In genomic region chr22:45802074-45802473, GRCh38 we compare ENCODE assay signal across 34 cellular contexts.
"Had no signal": no experiment of that assay in that cellular context is flagged by ENCODE, and none has a peak within 500 bp of the region (broad histone marks: within the 10 kb centered on the region; RNA-seq: fewer than 3 reads in every experiment).

No MANE protein-coding gene starts in this region.

- H3K36me3 ChIP-seq: gastrocnemius medialis, WERI-Rb-1 had no signal

- H3K9me3 ChIP-seq: esophagus muscularis mucosa, gastrocnemius medialis had no signal

- DNase-seq: activated B cell treated with CpG ODN at 0.5 μM for 24 hours; activated CD4-positive, alpha-beta T cell treated with anti-CD3 and anti-CD28 coated beads for 48 hours; activated CD4-positive, alpha-beta T cell treated with anti-CD3 and anti-CD28 coated beads, Interleukin-2, amount 50 U/mL, for 1 hour; activated CD4-positive, alpha-beta T cell treated with anti-CD3 and anti-CD28 coated beads, Interleukin-2, amount 50 U/mL, for 48 hours; activated CD8-positive, alpha-beta memory T cell treated with anti-CD3 and anti-CD28 coated beads for 24 hours; activated CD8-positive, alpha-beta T cell treated with anti-CD3 and anti-CD28 coated beads for 36 hours; activated effector memory CD4-positive, alpha-beta T cell treated with Interleukin-2 at 50 U/mL for 16 hours; activated gamma-delta T cell treated with Interleukin-2 at 50 U/mL for 16 hours; activated naive CD4-positive, alpha-beta T cell treated with anti-CD3 and anti-CD28 coated beads, Interleukin-2, amount 50 U/mL, for 16 hours; activated naive CD4-positive, alpha-beta T cell treated with Interleukin-2 at 50 U/mL for 16 hours; activated T-cell treated with anti-CD3 and anti-CD28 coated beads, Interleukin-2, amount 50 U/mL, for 4 hours; amniotic stem cell; anterior cingulate cortex; brain microvascular endothelial cell; caudate nucleus; cortex of kidney; dermis blood vessel endothelial cell; effector CD8-positive, alpha-beta T cell; erythroblast; foreskin keratinocyte; gastrocnemius medialis; glutamatergic neuron; heart left ventricle; T-helper 1 cell; T-helper 17 cell; T1000; WERI-Rb-1 had no signal

- ATAC-seq: activated CD4-positive, CD25-positive, alpha-beta regulatory T cell treated with anti-CD3 and anti-CD28 coated beads, Interleukin-2, amount 50 U/mL, for 24 hours; activated CD8-positive, alpha-beta T cell treated with anti-CD3 and anti-CD28 coated beads for 36 hours; activated T-cell treated with anti-CD3 and anti-CD28 coated beads, Interleukin-2, amount 50 U/mL, for 4 hours; activated T-helper 17 cell treated with anti-CD3 and anti-CD28 coated beads, Interleukin-2, amount 50 U/mL, for 72 hours; foreskin keratinocyte; gastrocnemius medialis; heart left ventricle; T-helper 17 cell had no signal

- FAIRE-seq: astrocyte, colon, endometrium, endothelial cell of umbilical vein had no signal

- H3K27me3 ChIP-seq: brain microvascular endothelial cell, esophagus muscularis mucosa, foreskin keratinocyte, gastrocnemius medialis, heart left ventricle had no signal

- H3K27ac ChIP-seq: brain microvascular endothelial cell, esophagus muscularis mucosa, foreskin keratinocyte, gastrocnemius medialis, heart left ventricle, WERI-Rb-1 had no signal

- H3K4me3 ChIP-seq: esophagus muscularis mucosa, gastrocnemius medialis, heart left ventricle had no signal
